ENCODE assay signal across 8 cellular contexts in the genomic region with DNA sequence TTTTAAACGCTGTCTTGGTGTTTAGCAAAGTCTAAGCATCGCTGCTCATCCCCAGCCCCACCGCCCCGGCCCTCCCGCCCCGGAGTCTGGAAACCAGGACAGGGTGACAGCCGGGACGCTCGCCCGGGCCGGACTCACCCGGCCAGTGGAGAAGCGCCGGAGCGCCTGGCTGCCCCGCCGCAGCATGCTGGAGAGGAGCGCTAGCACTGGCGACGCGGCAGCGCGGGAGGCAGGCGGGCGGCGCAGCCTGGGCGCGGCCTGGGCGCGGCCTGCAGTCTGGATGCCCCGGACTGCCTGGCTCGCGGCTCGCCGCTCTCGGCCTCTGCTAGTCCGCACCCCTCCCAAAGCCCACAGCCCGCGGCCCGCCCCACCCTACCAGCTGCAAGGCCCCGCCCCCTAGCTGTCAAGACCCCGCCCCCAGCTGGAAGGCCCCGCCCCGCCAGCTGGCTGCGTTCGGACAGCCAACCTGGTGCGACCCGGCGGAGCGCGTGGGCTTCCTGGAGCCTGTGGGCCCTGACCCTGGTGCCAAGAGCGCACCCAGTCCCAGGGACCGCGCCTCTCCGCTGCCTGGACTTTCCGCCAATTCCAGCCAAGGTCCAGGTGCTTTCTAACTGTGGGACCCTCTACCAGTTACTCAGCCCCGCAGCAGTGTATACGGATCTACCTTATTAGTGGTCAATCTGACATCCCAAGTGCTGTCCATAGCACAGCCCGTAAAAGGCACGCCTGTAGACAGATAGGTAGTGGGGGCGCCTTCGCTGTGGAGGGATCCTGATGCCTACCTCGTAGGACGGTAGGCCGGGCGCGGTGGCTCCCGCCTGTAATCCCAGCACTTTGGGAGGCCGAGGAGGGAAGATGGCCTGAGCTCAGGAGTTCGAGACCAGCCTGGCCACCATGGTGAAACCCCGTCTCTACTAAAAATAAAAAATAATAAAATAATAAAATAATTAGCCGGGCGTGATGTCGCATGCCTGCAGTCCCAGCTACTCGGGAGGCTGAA. TPM values are rescaled to one million over a fixed set of nuclear protein-coding genes. Genes with fewer than 3 reads are reported as not detected.
DNase-seq lines count a peak whose midpoint lies in the region; ATAC-seq and TF ChIP-seq lines count a peak whose summit lies in the region.

A gene (minus strand): TSS at position 208 of the 1,000 bp plus-strand sequence. CDS start 22 bp downstream, at position 186.

- 23 to 25% methylated on average over 72 to 75 of the region's 75 CpGs for WGBS in heart right ventricle, 2 donors

- peak in 1 of 2 donors; percentile 41 for TF ChIP-seq POLR2A in vagina (IDR thresholded peaks at IDR 0.05)

- ATAC-seq in GM18502 (IDR thresholded peaks at IDR 0.05; ENCODE audit: poor library complexity, unreplicated experiment) (peak; percentile 67), HG03175 (IDR thresholded peaks at IDR 0.05; ENCODE audit: unreplicated experiment) (peak; percentile 73), heart right ventricle (peak; percentile 87 to 98 (median 94))

- TF ChIP-seq CTCF in 22Rv1 (IDR thresholded peaks at IDR 0.05) (no peak), heart right ventricle (IDR thresholded peaks at IDR 0.05) (no peak), vagina (IDR thresholded peaks at IDR 0.05) (no peak)

- H3K4me1 ChIP-seq in SJSA1 (replicated peaks): peaks cover 14% of the 10 kb centered on the region
- peaks cover 0 to 21% (median 10%) of the 10 kb centered on the region in 9 donors for H3K4me1 ChIP-seq in heart right ventricle
- peaks cover 7% of the 10 kb centered on the region for H3K4me1 ChIP-seq in vagina

- no peaks in the 10 kb centered on the region for H3K36me3 ChIP-seq in SJSA1
- H3K36me3 ChIP-seq in heart right ventricle: no peaks in the 10 kb centered on the region
- no peaks in the 10 kb centered on the region for H3K36me3 ChIP-seq in vagina

- H3K27ac ChIP-seq in 22Rv1: peak within 1 kb of the TSS; percentile 79
- no peak within 1 kb of the TSS for H3K27ac ChIP-seq in SJSA1
- peak within 1 kb of the TSS in 8 of 10 donors; percentile 2 to 71 (median 36) for H3K27ac ChIP-seq in heart right ventricle
- peak within 1 kb of the TSS; percentile 66 for H3K27ac ChIP-seq in vagina

- peak within 1 kb of the TSS; percentile 42 for H3K4me3 ChIP-seq in SJSA1
- H3K4me3 ChIP-seq in heart right ventricle: peak within 1 kb of the TSS; percentile 13 to 65 (median 62)
- peak within 1 kb of the TSS; percentile 52 to 57 for H3K4me3 ChIP-seq in vagina

- H3K9me3 ChIP-seq in SJSA1 (replicated peaks) (0 out of 2 replicates have a peak, but pooled peaks cover 3% of the 10 kb centered on the region), heart right ventricle (no peaks in the 10 kb centered on the region), vagina (no peaks in the 10 kb centered on the region)

- 0 out of 2 replicates have a peak, but pooled peaks cover 2% of the 10 kb centered on the region for H3K27me3 ChIP-seq in SJSA1 (replicated peaks)
- peaks cover 0 to 18% (median 0%) of the 10 kb centered on the region in 7 donors for H3K27me3 ChIP-seq in heart right ventricle
- no peaks in the 10 kb centered on the region for H3K27me3 ChIP-seq in vagina

- intact Hi-C loops in heart right ventricle (cut with DNase I): no loop called here
- intact Hi-C loops in vagina (cut with DNase I): no loop called here

- peak; percentile 19 to 81 for DNase-seq in SJSA1 (ENCODE audit: low read depth in 1 of 2, low spot score in 2 of 2)
- DNase-seq in amniotic epithelial cell (ENCODE audit: low read depth): peak; percentile 78
- DNase-seq in heart right ventricle: peak; percentile 74 to 87
- peak; percentile 55 for DNase-seq in pons (ENCODE audit: low spot score)
- peak in 1 of 2 donors; percentile 91 for DNase-seq in vagina (ENCODE audit: extremely low spot score in 2 of 2)

RNA-seq across cellular contexts. Expression of the gene that starts here (rescaled TPM):
- 0.25 and 0.68 TPM in 2 replicates for total RNA-seq in SJSA1 (2014; rRNA removed; shearing (Covaris generic))
- total RNA-seq in heart right ventricle (1 to 10 TPM; 1.1 to 3.7 (median 1.5) TPM), vagina (5.4 TPM)
- 1 to 10 TPM; 1.1 to 1.7 TPM for polyA plus RNA-seq in heart right ventricle

Comparison
In these comparisons a context has a peak if more than half of its experiments do, and no peak if none do; other contexts are left out.
1. Peak in DNase-seq and H3K4me3 ChIP-seq in SJSA1; RNA of the gene not detected or under 1 TPM.